In genomic region chr4:15348236-15348635, GRCh38 we compare ENCODE assay signal across 18 cellular contexts.
DNase-seq lines count a peak whose midpoint lies in the region; ATAC-seq, FAIRE-seq and TF ChIP-seq lines count a peak whose summit lies in the region.
"Had no signal": no experiment of that assay in that cellular context is flagged by ENCODE, and none has a peak within 500 bp of the region (broad histone marks: within the 10 kb centered on the region; RNA-seq: fewer than 3 reads in every experiment).

No MANE protein-coding gene starts in this region.

- H3K27me3 Mint-ChIP-seq in nephron (ENCODE audit: low read depth): peaks cover 4% of the 10 kb centered on the region
- H3K27me3 Mint-ChIP-seq: CD4-positive, CD25-positive, alpha-beta regulatory T cell had no signal

- H3K4me2 ChIP-seq in MM.1S (ENCODE audit: low read depth, low read length): no peak overlapping the region
- H3K4me2 ChIP-seq: GM23338 had no signal

- no peaks in the 10 kb centered on the region for H3K9me2 ChIP-seq in MM.1S (replicated peaks; ENCODE audit: insufficient read depth, low read length)

- no peak for TF ChIP-seq CTCF in bronchial epithelial cell (IDR thresholded peaks at IDR 0.05; ENCODE audit: insufficient read depth, low read length, severe bottlenecking)
- no peak for TF ChIP-seq CTCF in nephron (IDR thresholded peaks at IDR 0.05; ENCODE audit: unreplicated experiment in 3 of 3)
- no peak for TF ChIP-seq CTCF in MM.1S (IDR thresholded peaks at IDR 0.05; ENCODE audit: low read length)

- H4K20me1 ChIP-seq in MM.1S (ENCODE audit: insufficient read depth, low read length): no peaks in the 10 kb centered on the region
- H4K20me1 ChIP-seq: BLaER1 treated with 17β-estradiol and CSF1 and Interleukin-3, amounts not matched to agents 10 nM and 100 nM had no signal

- H3K9me3 ChIP-seq in MM.1S (replicated peaks; ENCODE audit: insufficient read depth, low read length): no peaks in the 10 kb centered on the region
- H3K9me3 ChIP-seq: BLaER1 treated with 17β-estradiol and CSF1 and Interleukin-3, amounts not matched to agents 10 nM and 100 nM had no signal

- H3K27me3 ChIP-seq in bronchial epithelial cell (ENCODE audit: control insufficient read depth, insufficient read depth, low read length) (peaks cover 5% of the 10 kb centered on the region), MM.1S (replicated peaks; ENCODE audit: insufficient read depth, low read length) (no peaks in the 10 kb centered on the region)
- H3K27me3 ChIP-seq: BLaER1 treated with 17β-estradiol and CSF1 and Interleukin-3, amounts not matched to agents 10 nM and 100 nM had no signal

- no peaks in the 10 kb centered on the region for H3K4me1 ChIP-seq in MM.1S (ENCODE audit: low read length)

- no peaks in the 10 kb centered on the region for H3K9me3 Mint-ChIP-seq in nephron
- H3K9me3 Mint-ChIP-seq: GM23338 had no signal

- H2AFZ ChIP-seq in MM.1S (ENCODE audit: low read length): no peak overlapping the region
- H2AFZ ChIP-seq: GM23338 had no signal

- H3F3A ChIP-seq in MM.1S (ENCODE audit: insufficient read depth, low read length): no peaks in the 10 kb centered on the region

- no peak for ATAC-seq in HG02798 (IDR thresholded peaks at IDR 0.05; ENCODE audit: poor library complexity, unreplicated experiment)
- no peak for ATAC-seq in HG02642 (IDR thresholded peaks at IDR 0.05; ENCODE audit: poor library complexity, unreplicated experiment)
- ATAC-seq: GM23338, HepG2 had no signal

- peaks cover 3% of the 10 kb centered on the region for H3K36me3 Mint-ChIP-seq in nephron (ENCODE audit: low read depth)

- FAIRE-seq in bronchial epithelial cell (lab: Jason Lieb, UNC): peak; percentile 7
- FAIRE-seq: GM12892, HepG2, HTR-8/SVneo had no signal

- DNase-seq in EL: peak; percentile 40
- no peak for DNase-seq in bronchial epithelial cell (ENCODE audit: low read depth)
- no peak for DNase-seq in NOMO-1 treated with dmso at 0.1 percent for 144 hours (lab: John Stamatoyannopoulos, UW; ENCODE audit: unreplicated experiment)
- DNase-seq in MM.1S: no peak
- DNase-seq: ACHN; Calu3; CD4-positive, CD25-positive, alpha-beta regulatory T cell; DMS 273 treated with DMSO at 0.1 percent for 48 hours; GDM1; H7 had no signal

- H3K4me3 Mint-ChIP-seq in nephron: no peak overlapping the region
- H3K4me3 Mint-ChIP-seq: CD4-positive, CD25-positive, alpha-beta regulatory T cell; GM23338 had no signal

- no peaks in the 10 kb centered on the region for H3K36me3 ChIP-seq in bronchial epithelial cell (ENCODE audit: control insufficient read depth, insufficient read depth, low read length)
- no peaks in the 10 kb centered on the region for H3K36me3 ChIP-seq in MM.1S (replicated peaks; ENCODE audit: insufficient read depth, low read length)
- H3K36me3 ChIP-seq: BLaER1 treated with 17β-estradiol and CSF1 and Interleukin-3, amounts not matched to agents 10 nM and 100 nM had no signal

- H3K9ac ChIP-seq in MM.1S (ENCODE audit: low read length): no peak overlapping the region
- H3K9ac ChIP-seq: BLaER1 treated with 17β-estradiol and CSF1 and Interleukin-3, amounts not matched to agents 10 nM and 100 nM had no signal

- H3K4me3 ChIP-seq in bronchial epithelial cell (ENCODE audit: low read depth, low read length) (no peak overlapping the region), MM.1S (ENCODE audit: low read length) (no peak overlapping the region)
- H3K4me3 ChIP-seq: BLaER1 treated with 17β-estradiol and CSF1 and Interleukin-3, amounts not matched to agents 10 nM and 100 nM; GM23338 had no signal

- H3K27ac ChIP-seq in MM.1S (ENCODE audit: low read length): no peak overlapping the region
- H3K27ac ChIP-seq: BLaER1 treated with 17β-estradiol and CSF1 and Interleukin-3, amounts not matched to agents 10 nM and 100 nM had no signal

- H3K4me1 Mint-ChIP-seq in nephron: peaks cover 61% of the 10 kb centered on the region
- H3K4me1 Mint-ChIP-seq: CD4-positive, CD25-positive, alpha-beta regulatory T cell had no signal

- H3K27ac Mint-ChIP-seq in nephron: peak overlapping the region in 2 of 3 experiments; percentile 16 to 21
- H3K27ac Mint-ChIP-seq: CD4-positive, CD25-positive, alpha-beta regulatory T cell; GM23338 had no signal

- no peaks in the 10 kb centered on the region for H3K79me2 ChIP-seq in MM.1S (ENCODE audit: low read length)
